7 cellular contexts compared by ENCODE assay signal in genomic region chr15:67063689-67064606, GRCh38. TPM values are rescaled to one million over a fixed set of nuclear protein-coding genes. Genes with fewer than 3 reads are reported as not detected.
DNase-seq lines count a peak whose midpoint lies in the region; ATAC-seq and TF ChIP-seq lines count a peak whose summit lies in the region.

No MANE protein-coding gene starts in this region.

- H3K36me3 Mint-ChIP-seq in WTC11 = no peaks in the 10 kb centered on the region

- H2AFZ ChIP-seq in mammary epithelial cell (ENCODE audit: low read depth, low read length) = no peak overlapping the region

- H3K36me3 ChIP-seq in skeletal muscle tissue (ENCODE audit: control insufficient read depth in 3 of 3, insufficient read depth in 3 of 3, low read length in 3 of 3) (peaks cover 0 to 8% (median 0%) of the 10 kb centered on the region in 3 donors), mammary epithelial cell (ENCODE audit: insufficient read depth, low read length) (no peaks in the 10 kb centered on the region)

- H3K27me3 ChIP-seq in right cardiac atrium (ENCODE audit: control insufficient read depth, insufficient read depth) (no peaks in the 10 kb centered on the region), skeletal muscle tissue (ENCODE audit: control insufficient read depth in 3 of 3, insufficient read depth in 3 of 3, low read length in 3 of 3) (no peaks in the 10 kb centered on the region), mammary epithelial cell (ENCODE audit: insufficient read depth, low read length) (no peaks in the 10 kb centered on the region)

- in situ Hi-C loops in mammary epithelial cell (cut with MboI; ENCODE audit: low sequenced_read_pairs in 2 of 2) = loop anchor here in 1 of 2 donors (10.0 kb wide), 1 partner anchor 109 kb away; no protein-coding TSS in a partner anchor

- H3K9me3 Mint-ChIP-seq in WTC11 = no peaks in the 10 kb centered on the region

- CTCF ChIA-PET in WTC11 (lab: Charles Lee) = interaction anchor here (0.5 to 1.8 kb wide), 8 partner anchors 23 to 1496 kb away, joined by 3 to 11 read pairs (median 3); no protein-coding TSS in a partner anchor
- CTCF ChIA-PET in mammary epithelial cell (lab: Charles Lee; ENCODE audit: low non-redundant PET) = no interaction called here

- TF ChIP-seq CTCF in WTC11 (IDR thresholded peaks at IDR 0.05) (no peak), mammary epithelial cell (conservative IDR thresholded peaks at IDR 0.05 in 1 of 2, IDR thresholded peaks at IDR 0.05 in 1 of 2; ENCODE audit: extremely low read depth in 1 of 2, insufficient read depth in 1 of 2, low read depth in 1 of 2, low read length in 2 of 2) (no peak)

- DNase-seq in Jurkat, Clone E6-1 (ENCODE audit: low read depth, low spot score) = peak; percentile 81
- DNase-seq in WTC11 (ENCODE audit: low spot score) (peak; percentile 69), right cardiac atrium (peak; percentile 41 to 76 (median 73)), anterior cingulate cortex (lab: John Stamatoyannopoulos, UW) (no peak), mammary epithelial cell (no peak)

- H3K4me1 ChIP-seq in right cardiac atrium (ENCODE audit: control insufficient read depth, insufficient read depth, low read length) (peaks cover 11% of the 10 kb centered on the region), skeletal muscle tissue (ENCODE audit: control insufficient read depth in 3 of 3, insufficient read depth in 3 of 3, low read length in 3 of 3) (peaks cover 24 to 34% (median 34%) of the 10 kb centered on the region in 3 donors), mammary epithelial cell (ENCODE audit: insufficient read depth, low read length) (peaks cover 24% of the 10 kb centered on the region)

- peaks cover 30% of the 10 kb centered on the region for H3K79me2 ChIP-seq in mammary epithelial cell (ENCODE audit: insufficient read depth, low read length)

- POLR2A ChIA-PET in WTC11 (lab: Charles Lee) = interaction anchor here (0.7 to 2.1 kb wide), 6 partner anchors 13 to 226 kb away, joined by 3 to 12 read pairs (median 3); no protein-coding TSS in a partner anchor

- peak overlapping the region; percentile 70 for H3K4me3 Mint-ChIP-seq in WTC11

- peaks cover 39% of the 10 kb centered on the region for H3K4me1 Mint-ChIP-seq in WTC11

- no peaks in the 10 kb centered on the region for H4K20me1 ChIP-seq in mammary epithelial cell (ENCODE audit: insufficient read depth, low read length)

- H3K9me3 ChIP-seq in right cardiac atrium (ENCODE audit: control insufficient read depth, low read length) (no peaks in the 10 kb centered on the region), skeletal muscle tissue (ENCODE audit: control insufficient read depth in 3 of 3, low read length in 3 of 3) (no peaks in the 10 kb centered on the region), mammary epithelial cell (replicated peaks; ENCODE audit: insufficient read depth, low read length) (no peaks in the 10 kb centered on the region)

- dilution Hi-C loops in mammary epithelial cell (cut with HindIII; ENCODE audit: low sequenced_read_pairs) = no loop called here

- H3K9ac ChIP-seq in skeletal muscle tissue (ENCODE audit: low read depth in 1 of 3, low read length in 3 of 3) = peak overlapping the region in 2 of 3 donors; percentile 20 to 90
- H3K9ac ChIP-seq in mammary epithelial cell (ENCODE audit: insufficient read depth, low read length) = no peak overlapping the region

- intact Hi-C loops in right cardiac atrium (cut with DNase I) (loop anchor here in 2 of 4 donors (10.0 kb wide), 3 partner anchors 61 to 119 kb away; no protein-coding TSS in a partner anchor), mammary epithelial cell (cut with micrococcal nuclease) (no loop called here)

- no peak overlapping the region for H3K4me2 ChIP-seq in mammary epithelial cell (ENCODE audit: insufficient read depth, low read depth, low read length)

- 69% methylated on average over 33 of the region's 33 CpGs for WGBS in right cardiac atrium
- WGBS in mammary epithelial cell (ENCODE audit: low coverage, missing lambda C conversion rate) = 94% methylated on average over 28 of the region's 33 CpGs

- H3K27ac Mint-ChIP-seq in WTC11 = peak overlapping the region; percentile 95

- peak overlapping the region; percentile 3 for H3K27ac ChIP-seq in right cardiac atrium (ENCODE audit: low read length)
- H3K27ac ChIP-seq in skeletal muscle tissue (ENCODE audit: low read depth, low read length) = peak overlapping the region; percentile 88
- H3K27ac ChIP-seq in mammary epithelial cell (ENCODE audit: insufficient read depth, low read depth, low read length) = no peak overlapping the region

- peaks cover 31% of the 10 kb centered on the region for H3K27me3 Mint-ChIP-seq in WTC11 (ENCODE audit: low read depth)

- peak; percentile 63 for ATAC-seq in WTC11
- ATAC-seq in right cardiac atrium = peak; percentile 7 to 25
- ATAC-seq in GM19324 (IDR thresholded peaks at IDR 0.05; ENCODE audit: low FRiP score, unreplicated experiment) = no peak

- H3K4me3 ChIP-seq in Jurkat, Clone E6-1 (ENCODE audit: low read length) = peak overlapping the region; percentile 44
- H3K4me3 ChIP-seq in right cardiac atrium (ENCODE audit: low read length) (no peak overlapping the region), skeletal muscle tissue (ENCODE audit: low read length in 3 of 3) (peak overlapping the region in 2 of 3 donors; percentile 51 to 70), mammary epithelial cell (replicated peaks in 1 of 3; ENCODE audit: insufficient read depth in 1 of 3, low read depth in 2 of 3, low read length in 3 of 3) (no peak overlapping the region)

- BruUV-seq in mammary epithelial cell (replicated peaks; lab: Mats Ljungman, UMichigan) = no TSS peak

TF ChIP-seq in WTC11, 78 proteins besides CTCF, POLR2A, EP300 and RAD21 (continues in another document):
- TF ChIP-seq ZNF512 (CRISPR knock-in tag; IDR thresholded peaks at IDR 0.05; ENCODE audit: borderline replicate concordance) (no peak), ZNF219 (CRISPR knock-in tag; IDR thresholded peaks at IDR 0.05; ENCODE audit: borderline replicate concordance) (no peak), PRDM15 (CRISPR knock-in tag; IDR thresholded peaks at IDR 0.05) (peak; percentile 61), TEAD4 (CRISPR knock-in tag; IDR thresholded peaks at IDR 0.05) (no peak)

RNA-seq across cellular contexts. Expression of gene SMAD3, which starts 1.5 kb away (rescaled TPM):
- 9.0 TPM for polyA plus RNA-seq in Jurkat, Clone E6-1 (2012; ENCODE audit: insufficient read depth, insufficient read length)
- total RNA-seq in WTC11 (2021) (20.2 to 34.6 TPM (median 25.0 TPM) in 3 replicates), right cardiac atrium (10 to 100 TPM; 29.2 to 40.5 (median 30.5) TPM), skeletal muscle tissue (17.2 TPM), mammary epithelial cell (10 to 100 TPM in 1 of 2 donors, 1 to 10 TPM in 1; 8.7 to 41.0 TPM)
- polyA plus RNA-seq in right cardiac atrium (9.9 TPM), mammary epithelial cell (29.2 TPM)
- 60.6 TPM for polyA minus RNA-seq in mammary epithelial cell

Comparison
In these comparisons a context has a peak if more than half of its experiments do, and no peak if none do; other contexts are left out.
1. DNase-seq: peak in Jurkat, Clone E6-1 (single experiment), WTC11 (single experiment) and right cardiac atrium (3 of 3); none in anterior cingulate cortex (0 of 58) and mammary epithelial cell (single experiment).
2. H3K4me3 ChIP-seq: peak in Jurkat, Clone E6-1 (single experiment) and skeletal muscle tissue (2 of 3); none in right cardiac atrium (single experiment) and mammary epithelial cell (0 of 3).